ENCODE assay signal across 7 cellular contexts in genomic region chr7:72974781-72975180, GRCh38. TPM values are rescaled to one million over a fixed set of nuclear protein-coding genes. Genes with fewer than 3 reads are reported as not detected.
"Had no signal": no experiment of that assay in that cellular context is flagged by ENCODE, and none has a peak within 500 bp of the region (broad histone marks: within the 10 kb centered on the region; RNA-seq: fewer than 3 reads in every experiment).

No MANE protein-coding gene starts in this region.

RNA-seq across cellular contexts. Expression of gene TRIM74, which starts 5.5 kb away (rescaled TPM):
- total RNA-seq: HT1080, LHCN-M2, PC-3, SK-MEL-5 had no signal

RNA-seq across cellular contexts. Expression of gene SPDYE8, which starts 54.8 kb away (rescaled TPM):
- total RNA-seq: HT1080, LHCN-M2, MCF 10A, OCI-LY7, PC-3, SK-MEL-5 had no signal
- polyA plus RNA-seq: SK-N-SH had no signal
